In genomic region chr13:44795176-44795575, GRCh38 we compare ENCODE assay signal across 28 cellular contexts.
"Had no signal": no experiment of that assay in that cellular context is flagged by ENCODE, and none has a peak within 500 bp of the region (broad histone marks: within the 10 kb centered on the region; RNA-seq: fewer than 3 reads in every experiment).

No MANE protein-coding gene starts in this region.

- H3K4me3 Mint-ChIP-seq: activated B cell treated with CpG ODN at 0.5 μM for 24 hours; activated CD8-positive, alpha-beta T cell treated with anti-CD3 and anti-CD28 coated beads for 36 hours; activated T-cell treated with anti-CD3 and anti-CD28 coated beads, Interleukin-2, amount 50 U/mL, for 4 hours; naive B cell; nephron progenitor cell; stimulated activated memory B cell treated with anti-CD40 and anti-IgM and Interleukin-4, amounts not matched to agents 10 μg/mL and 1 μg/mL and 100 μg/mL, for 72 hours; stimulated activated naive CD8-positive, alpha-beta T cell treated with anti-CD3 and anti-CD28 coated beads, Interleukin-15, amount 100 ng/mL, for 72 hours; T-helper 2 cell treated with Interferon-gamma antibody and Interleukin-4, amounts not matched to agents 5 μg/mL and 100 μg/mL, for 36 hours had no signal

- H3K27ac ChIP-seq: body of pancreas, gastrocnemius medialis, neutrophil, right lobe of liver, thyroid gland, upper lobe of right lung had no signal

- H3K36me3 Mint-ChIP-seq: activated naive CD4-positive, alpha-beta T cell treated with anti-CD3 and anti-CD28 coated beads, Interleukin-2, amount 50 U/mL, for 72 hours; naive B cell; stimulated activated memory B cell treated with anti-CD40 and anti-IgM and Interleukin-4, amounts not matched to agents 10 μg/mL and 1 μg/mL and 100 μg/mL, for 72 hours had no signal

- H3K9me3 ChIP-seq: body of pancreas, gastrocnemius medialis, neutrophil, right lobe of liver, thyroid gland, upper lobe of right lung had no signal

- H3K4me1 ChIP-seq: gastrocnemius medialis, right lobe of liver, upper lobe of right lung had no signal

- H3K27me3 ChIP-seq: body of pancreas, gastrocnemius medialis, neutrophil, right lobe of liver, thyroid gland, upper lobe of right lung had no signal

- H3K4me1 Mint-ChIP-seq: activated B cell treated with CpG ODN at 0.5 μM for 24 hours; naive B cell; nephron progenitor cell; stimulated activated memory B cell treated with anti-CD40 and anti-IgM and Interleukin-4, amounts not matched to agents 10 μg/mL and 1 μg/mL and 100 μg/mL, for 72 hours; stimulated activated naive CD8-positive, alpha-beta T cell treated with anti-CD3 and anti-CD28 coated beads, Interleukin-15, amount 100 ng/mL, for 72 hours had no signal

- ATAC-seq: activated CD8-positive, alpha-beta T cell treated with anti-CD3 and anti-CD28 coated beads for 36 hours; activated naive CD4-positive, alpha-beta T cell treated with anti-CD3 and anti-CD28 coated beads, Interleukin-2, amount 50 U/mL, for 72 hours; activated T-cell treated with anti-CD3 and anti-CD28 coated beads, Interleukin-2, amount 50 U/mL, for 4 hours; body of pancreas; gastrocnemius medialis; left ventricle myocardium superior; right lobe of liver; stimulated activated memory B cell treated with anti-CD40 and anti-IgM and Interleukin-4, amounts not matched to agents 10 μg/mL and 1 μg/mL and 100 μg/mL, for 72 hours; stimulated activated naive CD8-positive, alpha-beta T cell treated with anti-CD3 and anti-CD28 coated beads, Interleukin-15, amount 100 ng/mL, for 72 hours; upper lobe of right lung had no signal

- FAIRE-seq: colon, islet of Langerhans had no signal

- H3K27ac Mint-ChIP-seq: activated B cell treated with CpG ODN at 0.5 μM for 24 hours; activated CD8-positive, alpha-beta T cell treated with anti-CD3 and anti-CD28 coated beads for 36 hours; activated T-helper 2 cell treated with anti-CD3 and anti-CD28 coated beads, Interferon-gamma antibody, Interleukin-2, Interleukin-4, amounts not matched to agents 10 μg/mL and 5 μg/mL and 100 μg/mL, durations not matched to agents 14 hours and 24 hours and 36 hours; naive B cell; nephron progenitor cell; stimulated activated memory B cell treated with anti-CD40 and anti-IgM and Interleukin-4, amounts not matched to agents 10 μg/mL and 1 μg/mL and 100 μg/mL, for 72 hours; T-helper 2 cell treated with Interferon-gamma antibody and Interleukin-4, amounts not matched to agents 5 μg/mL and 100 μg/mL, for 36 hours had no signal

- H3K27me3 Mint-ChIP-seq: activated B cell treated with CpG ODN at 0.5 μM for 24 hours; activated CD8-positive, alpha-beta T cell treated with anti-CD3 and anti-CD28 coated beads for 36 hours; naive B cell; stimulated activated memory B cell treated with anti-CD40 and anti-IgM and Interleukin-4, amounts not matched to agents 10 μg/mL and 1 μg/mL and 100 μg/mL, for 72 hours; stimulated activated naive CD8-positive, alpha-beta T cell treated with anti-CD3 and anti-CD28 coated beads, Interleukin-15, amount 100 ng/mL, for 72 hours had no signal

- H3K4me3 ChIP-seq: body of pancreas, gastrocnemius medialis, right lobe of liver, thyroid gland, upper lobe of right lung had no signal

- H3K9me3 Mint-ChIP-seq: activated B cell treated with CpG ODN at 0.5 μM for 24 hours; activated CD8-positive, alpha-beta T cell treated with anti-CD3 and anti-CD28 coated beads for 36 hours; activated naive CD4-positive, alpha-beta T cell treated with anti-CD3 and anti-CD28 coated beads, Interleukin-2, amount 50 U/mL, for 72 hours; activated T-cell treated with anti-CD3 and anti-CD28 coated beads, Interleukin-2, amount 50 U/mL, for 4 hours; activated T-helper 2 cell treated with anti-CD3 and anti-CD28 coated beads, Interferon-gamma antibody, Interleukin-2, Interleukin-4, amounts not matched to agents 10 μg/mL and 5 μg/mL and 100 μg/mL, durations not matched to agents 14 hours and 24 hours and 36 hours; nephron progenitor cell; stimulated activated memory B cell treated with anti-CD40 and anti-IgM and Interleukin-4, amounts not matched to agents 10 μg/mL and 1 μg/mL and 100 μg/mL, for 72 hours; T-helper 2 cell treated with Interferon-gamma antibody and Interleukin-4, amounts not matched to agents 5 μg/mL and 100 μg/mL, for 36 hours had no signal

- DNase-seq: activated B cell treated with CpG ODN at 0.5 μM for 24 hours; activated CD4-positive, alpha-beta T cell treated with anti-CD3 and anti-CD28 coated beads, Interleukin-2, amount 50 U/mL, for 1 hour; activated CD8-positive, alpha-beta T cell treated with anti-CD3 and anti-CD28 coated beads for 36 hours; activated naive CD4-positive, alpha-beta T cell; activated T-cell treated with anti-CD3 and anti-CD28 coated beads, Interleukin-2, amount 50 U/mL, for 4 hours; anterior cingulate cortex; body of pancreas; effector memory CD4-positive, alpha-beta T cell; erythroblast; gastrocnemius medialis; glutamatergic neuron; left ventricle myocardium superior; naive B cell; nephron progenitor cell; right lobe of liver; stimulated activated CD4-positive, alpha-beta T cell treated with anti-CD3 and anti-CD28 coated beads, Interleukin-4, amount 100 ng/mL, for 4 hours; stimulated activated CD8-positive, alpha-beta memory T cell treated with anti-CD3 and anti-CD28 coated beads, Interleukin-4, amount 100 ng/mL, for 48 hours; stimulated activated naive CD8-positive, alpha-beta T cell treated with anti-CD3 and anti-CD28 coated beads, Interleukin-15, amount 100 ng/mL, for 72 hours; T-helper 1 cell; thyroid gland; upper lobe of right lung had no signal

- H3K36me3 ChIP-seq: gastrocnemius medialis, neutrophil, right lobe of liver, thyroid gland, upper lobe of right lung had no signal
